Comparison of ENCODE assay signal across 1 cellular context in genomic region chr16:46783800-46784199, GRCh38.
TF ChIP-seq lines count a peak whose summit lies in the region.

No MANE protein-coding gene starts in this region.

TF ChIP-seq in GM12878, 131 proteins besides CTCF, POLR2A, EP300 and RAD21 (continued from another document):
- TF ChIP-seq CREM (IDR thresholded peaks at IDR 0.05; ENCODE audit: low read depth) (peak; percentile 54; the same call in 1 of the 2 replicates), EED (IDR thresholded peaks at IDR 0.05; ENCODE audit: low read depth) (peak; percentile 60; the same call in 1 of the 2 replicates), ZSCAN29 (IDR thresholded peaks at IDR 0.05) (no peak), TCF7 (IDR thresholded peaks at IDR 0.05; ENCODE audit: borderline replicate concordance) (peak; percentile 40; the same call in 1 of the 2 replicates), SIX5 (IDR thresholded peaks at IDR 0.05; ENCODE audit: low read depth, low read length, severe bottlenecking) (no peak), CUX1 (IDR thresholded peaks at IDR 0.05; ENCODE audit: insufficient replicate concordance, low read depth, low read length) (no peak), GABPA (IDR thresholded peaks at IDR 0.05; ENCODE audit: low read depth) (0 out of 2 replicates have a peak, but pooled peaks have one; percentile 54), ZBTB40 (IDR thresholded peaks at IDR 0.05; ENCODE audit: borderline replicate concordance) (no peak), NKRF (conservative IDR thresholded peaks at IDR 0.05) (no peak), ZNF622 (IDR thresholded peaks at IDR 0.05) (no peak), KAT2A (conservative IDR thresholded peaks at IDR 0.05; ENCODE audit: control insufficient read depth, low read depth, low read length) (no peak), ZNF592 (IDR thresholded peaks at IDR 0.05) (no peak), ESRRA (IDR thresholded peaks at IDR 0.05; ENCODE audit: low read length) (no peak), EZH2 (IDR thresholded peaks at IDR 0.05; ENCODE audit: borderline replicate concordance, control insufficient read depth, low read depth, low read length) (no peak), HDGF (IDR thresholded peaks at IDR 0.05) (no peak), FOXM1 (IDR thresholded peaks at IDR 0.05; ENCODE audit: low read depth, low read length) (peak; percentile 78; the same call in 1 of the 2 replicates), ZNF274 (IDR thresholded peaks at IDR 0.05; ENCODE audit: insufficient read depth, insufficient read length) (no peak), SP1 (IDR thresholded peaks at IDR 0.05; ENCODE audit: low read depth, low read length) (no peak)
